ENCODE assay signal across 19 cellular contexts in genomic region chr7:30005511-30005910, GRCh38.
"Had no signal": no experiment of that assay in that cellular context is flagged by ENCODE, and none has a peak within 500 bp of the region (broad histone marks: within the 10 kb centered on the region; RNA-seq: fewer than 3 reads in every experiment).

No MANE protein-coding gene starts in this region.

- H3K9me3 Mint-ChIP-seq: activated CD4-positive, alpha-beta T cell treated with anti-CD3 and anti-CD28 coated beads, Interleukin-2, amount 10 ng/mL, durations not matched to agents 24 days and 14 days; activated CD8-positive, alpha-beta T cell treated with anti-CD3 and anti-CD28 coated beads for 36 hours; activated naive CD8-positive, alpha-beta T cell treated with anti-CD3 and anti-CD28 coated beads for 36 hours; activated T-helper 17 cell treated with anti-CD3 and anti-CD28 coated beads, Interleukin-2, amount 50 U/mL, for 72 hours; effector memory CD8-positive, alpha-beta T cell; memory B cell; naive B cell; stimulated activated naive B cell treated with anti-CD40 and anti-IgM and Interleukin-4, amounts not matched to agents 10 μg/mL and 1 μg/mL and 100 μg/mL, for 72 hours had no signal

- H2AFZ ChIP-seq: parathyroid adenoma had no signal

- H3K9ac ChIP-seq: parathyroid adenoma had no signal

- H3K9me3 ChIP-seq: mucosa of descending colon, neutrophil, spleen had no signal

- H3K4me1 Mint-ChIP-seq: activated CD4-positive, alpha-beta T cell treated with anti-CD3 and anti-CD28 coated beads, Interleukin-2, amount 10 ng/mL, durations not matched to agents 24 days and 14 days; activated naive CD8-positive, alpha-beta T cell treated with anti-CD3 and anti-CD28 coated beads for 36 hours; activated T-helper 17 cell treated with anti-CD3 and anti-CD28 coated beads, Interleukin-2, amount 50 U/mL, for 72 hours; memory B cell; naive B cell; stimulated activated naive B cell treated with anti-CD40 and anti-IgM and Interleukin-4, amounts not matched to agents 10 μg/mL and 1 μg/mL and 100 μg/mL, for 72 hours had no signal

- H3K4me3 ChIP-seq: cardiac muscle cell, mucosa of descending colon, spleen had no signal

- H3K36me3 ChIP-seq: cardiac muscle cell, neutrophil, spleen had no signal

- DNase-seq: activated CD4-positive, alpha-beta T cell treated with anti-CD3 and anti-CD28 coated beads, Interleukin-2, amount 10 ng/mL, durations not matched to agents 24 days and 14 days; activated CD4-positive, CD25-positive, alpha-beta regulatory T cell; activated CD8-positive, alpha-beta T cell treated with anti-CD3 and anti-CD28 coated beads for 36 hours; activated naive CD4-positive, alpha-beta T cell; activated naive CD8-positive, alpha-beta T cell treated with anti-CD3 and anti-CD28 coated beads for 36 hours; activated T-cell treated with anti-CD3 and anti-CD28 coated beads, Interleukin-2, amount 50 U/mL, for 1 hour; amniotic stem cell; dermis blood vessel endothelial cell; effector memory CD8-positive, alpha-beta T cell; left ventricle myocardium superior; mucosa of descending colon; naive B cell; spleen; stimulated activated naive B cell treated with anti-CD40 and anti-IgM and Interleukin-4, amounts not matched to agents 10 μg/mL and 1 μg/mL and 100 μg/mL, for 72 hours had no signal

- ATAC-seq: activated CD8-positive, alpha-beta T cell treated with anti-CD3 and anti-CD28 coated beads for 36 hours; activated T-helper 17 cell treated with anti-CD3 and anti-CD28 coated beads, Interleukin-2, amount 50 U/mL, for 72 hours; effector memory CD8-positive, alpha-beta T cell; left ventricle myocardium superior; mucosa of descending colon; stimulated activated naive B cell treated with anti-CD40 and anti-IgM and Interleukin-4, amounts not matched to agents 10 μg/mL and 1 μg/mL and 100 μg/mL, for 72 hours had no signal

- H3K27me3 ChIP-seq: cardiac muscle cell, neutrophil, spleen had no signal

- H3K27ac ChIP-seq: cardiac muscle cell, neutrophil, parathyroid adenoma, spleen had no signal

- H3K27ac Mint-ChIP-seq: activated CD4-positive, alpha-beta T cell treated with anti-CD3 and anti-CD28 coated beads, Interleukin-2, amount 10 ng/mL, durations not matched to agents 24 days and 14 days; activated CD8-positive, alpha-beta T cell treated with anti-CD3 and anti-CD28 coated beads for 36 hours; activated naive CD8-positive, alpha-beta T cell treated with anti-CD3 and anti-CD28 coated beads for 36 hours; activated T-helper 17 cell treated with anti-CD3 and anti-CD28 coated beads, Interleukin-2, amount 50 U/mL, for 72 hours; effector memory CD8-positive, alpha-beta T cell; memory B cell; stimulated activated naive B cell treated with anti-CD40 and anti-IgM and Interleukin-4, amounts not matched to agents 10 μg/mL and 1 μg/mL and 100 μg/mL, for 72 hours had no signal

- H3K79me2 ChIP-seq: parathyroid adenoma had no signal

- H3K4me3 Mint-ChIP-seq: activated CD4-positive, alpha-beta T cell treated with anti-CD3 and anti-CD28 coated beads, Interleukin-2, amount 10 ng/mL, durations not matched to agents 24 days and 14 days; activated CD8-positive, alpha-beta T cell treated with anti-CD3 and anti-CD28 coated beads for 36 hours; activated naive CD8-positive, alpha-beta T cell treated with anti-CD3 and anti-CD28 coated beads for 36 hours; activated T-helper 17 cell treated with anti-CD3 and anti-CD28 coated beads, Interleukin-2, amount 50 U/mL, for 72 hours; effector memory CD8-positive, alpha-beta T cell; memory B cell; naive B cell; stimulated activated naive B cell treated with anti-CD40 and anti-IgM and Interleukin-4, amounts not matched to agents 10 μg/mL and 1 μg/mL and 100 μg/mL, for 72 hours had no signal

- H3K4me1 ChIP-seq: parathyroid adenoma, spleen had no signal

- H3K36me3 Mint-ChIP-seq: activated naive CD8-positive, alpha-beta T cell treated with anti-CD3 and anti-CD28 coated beads for 36 hours; memory B cell; naive B cell; stimulated activated naive B cell treated with anti-CD40 and anti-IgM and Interleukin-4, amounts not matched to agents 10 μg/mL and 1 μg/mL and 100 μg/mL, for 72 hours had no signal

- H3K27me3 Mint-ChIP-seq: memory B cell; stimulated activated naive B cell treated with anti-CD40 and anti-IgM and Interleukin-4, amounts not matched to agents 10 μg/mL and 1 μg/mL and 100 μg/mL, for 72 hours had no signal
